ENCODE assay signal across 14 cellular contexts in the genomic region with DNA sequence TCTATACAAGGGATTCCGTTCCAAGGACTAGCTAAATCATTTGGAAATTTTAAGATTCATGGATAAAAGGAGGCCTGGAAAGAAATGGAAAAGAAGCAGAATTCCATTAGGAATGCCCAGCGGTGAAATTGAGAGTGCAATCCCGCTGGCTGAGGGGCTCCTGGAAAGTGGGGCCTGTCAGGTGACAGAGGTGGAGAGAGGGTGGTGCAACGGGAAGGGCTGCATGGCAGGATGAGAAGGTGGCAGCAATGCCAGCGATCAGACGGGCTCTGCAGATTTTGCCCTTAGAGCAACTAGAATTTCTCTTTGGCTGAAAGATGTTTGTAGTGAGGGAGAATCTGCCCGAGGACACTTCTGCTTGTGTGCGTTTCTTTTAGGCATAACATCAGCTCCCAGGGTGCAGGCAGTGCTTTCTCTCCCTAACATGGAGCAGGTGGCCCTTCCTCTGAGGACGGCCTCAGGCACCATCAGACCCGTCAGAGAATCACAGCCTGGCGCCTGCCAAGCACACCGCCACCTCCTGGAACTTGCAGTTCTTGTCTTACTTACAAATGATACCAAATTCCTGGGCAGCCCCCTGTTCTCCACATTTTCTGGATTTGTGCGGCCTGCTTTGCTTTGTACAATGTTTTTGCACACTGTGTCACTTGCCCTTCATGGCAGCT.
A peak's percentile ranks its signal among the peaks of the same experiment; 100 is the strongest.
DNase-seq lines count a peak whose midpoint lies in the region; FAIRE-seq and TF ChIP-seq lines count a peak whose summit lies in the region.
"Had no signal": no experiment of that assay in that cellular context is flagged by ENCODE, and none has a peak within 500 bp of the region (broad histone marks: within the 10 kb centered on the region; RNA-seq: fewer than 3 reads in every experiment).

No MANE protein-coding gene starts in this region.

- H3K27ac ChIP-seq in H1 (ENCODE audit: low read depth, low read length) (no peak overlapping the region), brain microvascular endothelial cell (no peak overlapping the region)
- H3K27ac ChIP-seq: 22Rv1, gastrocnemius medialis had no signal

- 0 out of 4 replicates have a peak, but pooled peaks cover 0 to 4% of the 10 kb centered on the region in 2 experiments for H3K9me3 ChIP-seq in H1 (ENCODE audit: insufficient read depth in 2 of 2, low read depth in 1 of 2, low read length in 1 of 2)
- H3K9me3 ChIP-seq: gastrocnemius medialis had no signal

- CTCF ChIA-PET in H1 (lab: Charles Lee; ENCODE audit: partially characterized antibody): no interaction called here

- 87% methylated on average over 13 of the region's 13 CpGs; no CpG with 5 or more reads in 1 of the 2 experiments for WGBS in H1 (ENCODE audit: extremely low coverage in 1 of 2, insufficient coverage in 1 of 2, insufficient read length in 1 of 2, insufficient replicate concordance in 2 of 2, low coverage in 1 of 2, low lambda C conversion rate in 2 of 2, missing lambda C conversion rate in 1 of 2), 2 experiments

- H3K27me3 ChIP-seq in H1 (replicated peaks in 1 of 4; ENCODE audit: control insufficient read depth in 3 of 4, extremely low read depth in 1 of 4, insufficient read depth in 3 of 4, low read length in 3 of 4): no peaks in the 10 kb centered on the region
- no peaks in the 10 kb centered on the region for H3K27me3 ChIP-seq in brain microvascular endothelial cell (replicated peaks)

- H3K79me1 ChIP-seq in H1 (ENCODE audit: low read depth, low read length): no peaks in the 10 kb centered on the region

- H3K18ac ChIP-seq in H1 (ENCODE audit: extremely low read depth, low read length): no peak overlapping the region

- H3K79me2 ChIP-seq in H1 (ENCODE audit: control insufficient read depth in 1 of 2, insufficient read depth in 2 of 2, low read length in 2 of 2): no peaks in the 10 kb centered on the region

- no peaks in the 10 kb centered on the region for H4K20me1 ChIP-seq in H1 (replicated peaks in 1 of 2; ENCODE audit: control insufficient read depth in 1 of 2, insufficient read depth in 2 of 2, low read length in 2 of 2)

- TF ChIP-seq CTCF in H1 (IDR thresholded peaks at IDR 0.05; ENCODE audit: control extremely low read depth in 1 of 3, insufficient read depth in 1 of 3, low read depth in 1 of 3, low read length in 3 of 3): peak; percentile 17 to 33 (median 22); a peak in 3 of 4 replicates
- peak; percentile 21 for TF ChIP-seq CTCF in progenitor cell of endocrine pancreas (IDR thresholded peaks at IDR 0.05; ENCODE audit: unreplicated experiment)
- TF ChIP-seq CTCF in brain microvascular endothelial cell (IDR thresholded peaks at IDR 0.05; ENCODE audit: low read depth, low read length, missing control alignments): no peak
- TF ChIP-seq CTCF in foreskin fibroblast (IDR thresholded peaks at IDR 0.05; ENCODE audit: low read depth, low read length): no peak

- H3K14ac ChIP-seq in H1 (ENCODE audit: insufficient read length): no peak overlapping the region

- H3K4me3 Mint-ChIP-seq in progenitor cell of endocrine pancreas (ENCODE audit: low read depth): no peak overlapping the region
- H3K4me3 Mint-ChIP-seq: natural killer cell had no signal

- DNase-seq in DMS 273 (lab: John Stamatoyannopoulos, UW; ENCODE audit: unreplicated experiment): peak; percentile 53
- DNase-seq in DMS 273 treated with DMSO at 0.1 percent for 48 hours (lab: John Stamatoyannopoulos, UW): no peak
- DNase-seq in NCI-H1694 (lab: John Stamatoyannopoulos, UW): peak; percentile 44
- no peak for DNase-seq in H1 (ENCODE audit: low read depth in 1 of 2, low spot score in 2 of 2)
- no peak for DNase-seq in progenitor cell of endocrine pancreas (ENCODE audit: low spot score, unreplicated experiment)
- no peak for DNase-seq in brain microvascular endothelial cell
- no peak for DNase-seq in SIG-M5 (lab: John Stamatoyannopoulos, UW)
- no peak for DNase-seq in foreskin fibroblast
- DNase-seq: activated CD4-positive, alpha-beta T cell treated with anti-CD3 and anti-CD28 coated beads, Interleukin-2, amount 50 U/mL, for 1 hour; natural killer cell; NCI-H1930; T-helper 1 cell had no signal

- H3K4me1 ChIP-seq in H1 (replicated peaks in 1 of 4; ENCODE audit: control insufficient read depth in 3 of 4, insufficient read depth in 4 of 4, low read length in 3 of 4): peaks cover 0 to 1% (median 0%) of the 10 kb centered on the region in 4 experiments; a peak in 2 of 7 replicates

- H3K4me2 ChIP-seq in H1 (ENCODE audit: insufficient read depth in 1 of 2, low read depth in 2 of 2, low read length in 2 of 2): no peak overlapping the region

- peak; percentile 35 to 40; a peak in 3 of 4 replicates for TF ChIP-seq RAD21 in H1 (IDR thresholded peaks at IDR 0.05 in 1 of 2, conservative IDR thresholded peaks at IDR 0.05 in 1 of 2; ENCODE audit: low read depth in 2 of 2, low read length in 2 of 2)

- H3K27ac Mint-ChIP-seq in progenitor cell of endocrine pancreas: no peak overlapping the region
- H3K27ac Mint-ChIP-seq: natural killer cell had no signal

- no peak overlapping the region for H4K5ac ChIP-seq in H1 (ENCODE audit: insufficient read length, low read depth, low read length)

- H2BK120ac ChIP-seq in H1 (replicated peaks; ENCODE audit: low read depth, low read length): no peak overlapping the region

- no peak for TF ChIP-seq EP300 in H1 (IDR thresholded peaks at IDR 0.05; ENCODE audit: borderline replicate concordance in 1 of 2, low read depth in 2 of 2, low read length in 2 of 2)

- H3K27me3 Mint-ChIP-seq in progenitor cell of endocrine pancreas: peaks cover 17% of the 10 kb centered on the region

- FAIRE-seq in H1 (lab: Jason Lieb, UNC): no peak

- H2BK5ac ChIP-seq in H1 (ENCODE audit: low read depth, low read length): no peak overlapping the region

- H2BK15ac ChIP-seq in H1 (ENCODE audit: low read length): no peak overlapping the region

- H3K4ac ChIP-seq in H1 (replicated peaks; ENCODE audit: insufficient read length, low read depth, low read length): no peak overlapping the region

- H3K9ac ChIP-seq in H1 (replicated peaks in 1 of 4; ENCODE audit: extremely low read depth in 1 of 4, low read depth in 3 of 4, low read length in 3 of 4): no peak overlapping the region

- TF ChIP-seq POLR2A in H1 (IDR thresholded peaks at IDR 0.05; ENCODE audit: control extremely low read depth in 1 of 2, low read depth in 2 of 2, low read length in 2 of 2): no peak

- H2AFZ ChIP-seq in H1 (ENCODE audit: low read length): no peak overlapping the region

- no peak overlapping the region for H3K23ac ChIP-seq in H1 (ENCODE audit: insufficient read length)

- POLR2A ChIA-PET in H1 (lab: Charles Lee; ENCODE audit: partially characterized antibody): no interaction called here

- H3K4me1 Mint-ChIP-seq in progenitor cell of endocrine pancreas (ENCODE audit: low read depth): no peaks in the 10 kb centered on the region
- H3K4me1 Mint-ChIP-seq: natural killer cell had no signal

- no peaks in the 10 kb centered on the region for H3K36me3 Mint-ChIP-seq in progenitor cell of endocrine pancreas (ENCODE audit: insufficient read depth)
- H3K36me3 Mint-ChIP-seq: natural killer cell had no signal

- H3K23me2 ChIP-seq in H1 (ENCODE audit: low read depth, low read length): no peaks in the 10 kb centered on the region

- no peak overlapping the region for H4K91ac ChIP-seq in H1 (replicated peaks; ENCODE audit: insufficient read length, low read length)

- H3K4me3 ChIP-seq in H1 (ENCODE audit: extremely low read depth in 1 of 4, insufficient read depth in 2 of 4, low read depth in 3 of 4, low read length in 4 of 4): no peak overlapping the region
- H3K4me3 ChIP-seq in brain microvascular endothelial cell (ENCODE audit: low read depth, low read length): no peak overlapping the region
- H3K4me3 ChIP-seq in foreskin fibroblast (ENCODE audit: low read depth in 1 of 2, low read length in 2 of 2): no peak overlapping the region
- H3K4me3 ChIP-seq: gastrocnemius medialis had no signal

- in situ Hi-C loops in brain microvascular endothelial cell (cut with HindIII; ENCODE audit: low pct_ligation_motif_present, low sequenced_read_pairs): no loop called here

- no peak overlapping the region for H2AK5ac ChIP-seq in H1 (ENCODE audit: low read depth, low read length)

- no peaks in the 10 kb centered on the region for H3K9me3 Mint-ChIP-seq in progenitor cell of endocrine pancreas (ENCODE audit: low read depth)
- H3K9me3 Mint-ChIP-seq: natural killer cell had no signal

- no peak overlapping the region for H3K56ac ChIP-seq in H1 (replicated peaks; ENCODE audit: insufficient read length, low read depth, low read length)

- H2BK20ac ChIP-seq in H1 (ENCODE audit: low read length): no peak overlapping the region

- H3K36me3 ChIP-seq in H1 (ENCODE audit: control insufficient read depth in 2 of 4, insufficient read depth in 4 of 4, low read length in 3 of 4) (no peaks in the 10 kb centered on the region), brain microvascular endothelial cell (replicated peaks) (no peaks in the 10 kb centered on the region)
- H3K36me3 ChIP-seq: gastrocnemius medialis had no signal

- H2BK12ac ChIP-seq in H1 (ENCODE audit: low read depth, low read length): no peak overlapping the region

- no peak overlapping the region for H4K8ac ChIP-seq in H1 (ENCODE audit: extremely low read depth, insufficient read depth, low read length)

TF ChIP-seq in H1, 55 proteins besides CTCF, POLR2A, EP300 and RAD21 (continues in another document):
- TF ChIP-seq CEBPB (IDR thresholded peaks at IDR 0.05; ENCODE audit: low read depth, low read length): no peak
- TF ChIP-seq NANOG (IDR thresholded peaks at IDR 0.05; ENCODE audit: insufficient read depth, low read depth, low read length, poor library complexity, severe bottlenecking): no peak
- no peak for TF ChIP-seq SP4 (IDR thresholded peaks at IDR 0.05; ENCODE audit: low read length)
- no peak for TF ChIP-seq BACH1 (IDR thresholded peaks at IDR 0.05; ENCODE audit: low read length)
- no peak for TF ChIP-seq CBX5 (IDR thresholded peaks at IDR 0.05; ENCODE audit: low read depth, low read length)
- no peak for TF ChIP-seq JUND (IDR thresholded peaks at IDR 0.05; ENCODE audit: low read length)
- TF ChIP-seq TCF12 (IDR thresholded peaks at IDR 0.05; ENCODE audit: low read depth, low read length): no peak

Comparison
In these comparisons a context has a peak if more than half of its experiments do, and no peak if none do; other contexts are left out.
1. DNase-seq: peak in DMS 273 (single experiment) and NCI-H1694 (single experiment); none in DMS 273 treated with DMSO at 0.1 percent for 48 hours (single experiment), H1 (0 of 2), progenitor cell of endocrine pancreas (single experiment), brain microvascular endothelial cell (single experiment), SIG-M5 (single experiment) and foreskin fibroblast (0 of 2).
2. CTCF ChIP-seq: peak in H1 (3 of 3) and progenitor cell of endocrine pancreas (single experiment); none in brain microvascular endothelial cell (single experiment) and foreskin fibroblast (single experiment).